24 cellular contexts compared by ENCODE assay signal in genomic region chrX:45712067-45712466, GRCh38.
DNase-seq lines count a peak whose midpoint lies in the region; ATAC-seq and TF ChIP-seq lines count a peak whose summit lies in the region.
"Had no signal": no experiment of that assay in that cellular context is flagged by ENCODE, and none has a peak within 500 bp of the region (broad histone marks: within the 10 kb centered on the region; RNA-seq: fewer than 3 reads in every experiment).

No MANE protein-coding gene starts in this region.

- no peak overlapping the region for H2AFZ ChIP-seq in fibroblast of lung (ENCODE audit: low read length)

- H3K27me3 Mint-ChIP-seq in stimulated activated naive CD8-positive, alpha-beta T cell treated with anti-CD3 and anti-CD28 coated beads, Interleukin-15, Interleukin-2, amounts not matched to agents 100 ng/mL and 50 ng/mL, for 24 hours = no peaks in the 10 kb centered on the region
- H3K27me3 Mint-ChIP-seq in stimulated activated naive CD8-positive, alpha-beta T cell treated with anti-CD3 and anti-CD28 coated beads, Interleukin-15, amount 100 ng/mL, for 72 hours = no peaks in the 10 kb centered on the region
- H3K27me3 Mint-ChIP-seq: activated CD4-positive, alpha-beta memory T cell treated with anti-CD3 and anti-CD28 coated beads for 36 hours; activated naive CD4-positive, alpha-beta T cell treated with anti-CD3 and anti-CD28 coated beads, Interleukin-2, amount 10 ng/mL, durations not matched to agents 7 days and 5 days; CD4-positive, CD25-positive, alpha-beta regulatory T cell had no signal

- no peak for DNase-seq in stimulated activated naive CD8-positive, alpha-beta T cell treated with anti-CD3 and anti-CD28 coated beads, Interleukin-15, amount 100 ng/mL, for 72 hours
- DNase-seq in RPMI7951 (ENCODE audit: low read depth) (peak; percentile 86), fibroblast of lung (ENCODE audit: low read depth in 2 of 2) (peak; percentile 57 to 77), activated gamma-delta T cell (lab: John Stamatoyannopoulos, UW) (no peak), nucleus accumbens (lab: John Stamatoyannopoulos, UW) (no peak), SHP77 (lab: John Stamatoyannopoulos, UW) (no peak)
- DNase-seq: activated CD4-positive, alpha-beta memory T cell treated with anti-CD3 and anti-CD28 coated beads for 36 hours; activated naive CD4-positive, alpha-beta T cell treated with anti-CD3 and anti-CD28 coated beads, Interleukin-2, amount 10 ng/mL, durations not matched to agents 7 days and 5 days; activated T-cell treated with anti-CD3 and anti-CD28 coated beads, Interleukin-2, amount 50 U/mL, for 24 hours; CD4-positive, CD25-positive, alpha-beta regulatory T cell; DMS53; heart left ventricle; immature natural killer cell; MV-4-11; NCI-H1930; psoas muscle; Right ventricle myocardium superior had no signal

- no peak overlapping the region for H3K4me3 ChIP-seq in fibroblast of lung (replicated peaks in 1 of 4; ENCODE audit: control extremely low read depth in 1 of 4, insufficient read depth in 1 of 4, low read depth in 3 of 4, low read length in 4 of 4)
- H3K4me3 ChIP-seq: A549, heart left ventricle, lung, psoas muscle, thoracic aorta had no signal

- H3K27ac ChIP-seq in fibroblast of lung (ENCODE audit: insufficient read depth, low read length) = peak overlapping the region; percentile 86
- H3K27ac ChIP-seq: heart left ventricle, psoas muscle, VCaP had no signal

- no peak overlapping the region for H3K4me3 Mint-ChIP-seq in stimulated activated naive CD8-positive, alpha-beta T cell treated with anti-CD3 and anti-CD28 coated beads, Interleukin-15, Interleukin-2, amounts not matched to agents 100 ng/mL and 50 ng/mL, for 24 hours
- no peak overlapping the region for H3K4me3 Mint-ChIP-seq in stimulated activated naive CD8-positive, alpha-beta T cell treated with anti-CD3 and anti-CD28 coated beads, Interleukin-15, amount 100 ng/mL, for 72 hours
- H3K4me3 Mint-ChIP-seq: activated CD4-positive, alpha-beta memory T cell treated with anti-CD3 and anti-CD28 coated beads for 36 hours; activated naive CD4-positive, alpha-beta T cell treated with anti-CD3 and anti-CD28 coated beads, Interleukin-2, amount 10 ng/mL, durations not matched to agents 7 days and 5 days; CD4-positive, CD25-positive, alpha-beta regulatory T cell; immature natural killer cell; nephron had no signal

- peak overlapping the region; percentile 94 for H3K27ac Mint-ChIP-seq in stimulated activated naive CD8-positive, alpha-beta T cell treated with anti-CD3 and anti-CD28 coated beads, Interleukin-15, Interleukin-2, amounts not matched to agents 100 ng/mL and 50 ng/mL, for 24 hours
- H3K27ac Mint-ChIP-seq in stimulated activated naive CD8-positive, alpha-beta T cell treated with anti-CD3 and anti-CD28 coated beads, Interleukin-15, amount 100 ng/mL, for 72 hours = no peak overlapping the region
- H3K27ac Mint-ChIP-seq: activated CD4-positive, alpha-beta memory T cell treated with anti-CD3 and anti-CD28 coated beads for 36 hours; activated naive CD4-positive, alpha-beta T cell treated with anti-CD3 and anti-CD28 coated beads, Interleukin-2, amount 10 ng/mL, durations not matched to agents 7 days and 5 days; CD4-positive, CD25-positive, alpha-beta regulatory T cell; immature natural killer cell; nephron had no signal

- no peak overlapping the region for H3K9ac ChIP-seq in fibroblast of lung (ENCODE audit: insufficient read depth, low read length)

- peaks cover 4% of the 10 kb centered on the region for H3K9me3 Mint-ChIP-seq in stimulated activated naive CD8-positive, alpha-beta T cell treated with anti-CD3 and anti-CD28 coated beads, Interleukin-15, Interleukin-2, amounts not matched to agents 100 ng/mL and 50 ng/mL, for 24 hours
- no peaks in the 10 kb centered on the region for H3K9me3 Mint-ChIP-seq in stimulated activated naive CD8-positive, alpha-beta T cell treated with anti-CD3 and anti-CD28 coated beads, Interleukin-15, amount 100 ng/mL, for 72 hours
- H3K9me3 Mint-ChIP-seq: activated CD4-positive, alpha-beta memory T cell treated with anti-CD3 and anti-CD28 coated beads for 36 hours; activated naive CD4-positive, alpha-beta T cell treated with anti-CD3 and anti-CD28 coated beads, Interleukin-2, amount 10 ng/mL, durations not matched to agents 7 days and 5 days; activated T-cell treated with anti-CD3 and anti-CD28 coated beads, Interleukin-2, amount 50 U/mL, for 24 hours; immature natural killer cell had no signal

- no peaks in the 10 kb centered on the region for H4K20me1 ChIP-seq in fibroblast of lung (ENCODE audit: control insufficient read depth, extremely low read depth, insufficient read depth, low read length)

- TF ChIP-seq CTCF in fibroblast of lung (conservative IDR thresholded peaks at IDR 0.05 in 1 of 2, IDR thresholded peaks at IDR 0.05 in 1 of 2; ENCODE audit: low read depth in 1 of 2, low read length in 2 of 2) = no peak

- no peaks in the 10 kb centered on the region for H3K36me3 ChIP-seq in fibroblast of lung (ENCODE audit: control insufficient read depth, insufficient read depth, low read length)
- H3K36me3 ChIP-seq: heart left ventricle, thoracic aorta had no signal

- H3K9me3 ChIP-seq in fibroblast of lung (ENCODE audit: control insufficient read depth, insufficient read depth, low read depth, low read length) = no peaks in the 10 kb centered on the region
- H3K9me3 ChIP-seq: A549, heart left ventricle, psoas muscle, thoracic aorta had no signal

- no peak for ATAC-seq in stimulated activated naive CD8-positive, alpha-beta T cell treated with anti-CD3 and anti-CD28 coated beads, Interleukin-15, amount 100 ng/mL, for 72 hours
- no peak for ATAC-seq in GM19452 (IDR thresholded peaks at IDR 0.05; ENCODE audit: unreplicated experiment)
- ATAC-seq: A549, heart left ventricle, psoas muscle had no signal

- H3K36me3 Mint-ChIP-seq in stimulated activated naive CD8-positive, alpha-beta T cell treated with anti-CD3 and anti-CD28 coated beads, Interleukin-15, Interleukin-2, amounts not matched to agents 100 ng/mL and 50 ng/mL, for 24 hours (ENCODE audit: low read depth) = no peaks in the 10 kb centered on the region
- H3K36me3 Mint-ChIP-seq: activated CD4-positive, alpha-beta memory T cell treated with anti-CD3 and anti-CD28 coated beads for 36 hours; activated naive CD4-positive, alpha-beta T cell treated with anti-CD3 and anti-CD28 coated beads, Interleukin-2, amount 10 ng/mL, durations not matched to agents 7 days and 5 days; CD4-positive, CD25-positive, alpha-beta regulatory T cell; immature natural killer cell had no signal

- no peaks in the 10 kb centered on the region for H3K79me2 ChIP-seq in fibroblast of lung (ENCODE audit: control insufficient read depth, insufficient read depth, low read length)

- H3K4me1 ChIP-seq in fibroblast of lung (ENCODE audit: control insufficient read depth, extremely low read depth, insufficient read depth, low read length) = peaks cover 32% of the 10 kb centered on the region
- H3K4me1 ChIP-seq: psoas muscle had no signal

- H3K27me3 ChIP-seq in fibroblast of lung (ENCODE audit: control insufficient read depth, insufficient read depth, low read length) = no peaks in the 10 kb centered on the region

- no peak overlapping the region for H3K4me2 ChIP-seq in fibroblast of lung (ENCODE audit: extremely low read depth, insufficient read depth, low read length)
- H3K4me2 ChIP-seq: A549 had no signal

- peaks cover 86% of the 10 kb centered on the region for H3K4me1 Mint-ChIP-seq in stimulated activated naive CD8-positive, alpha-beta T cell treated with anti-CD3 and anti-CD28 coated beads, Interleukin-15, Interleukin-2, amounts not matched to agents 100 ng/mL and 50 ng/mL, for 24 hours (ENCODE audit: low read depth)
- H3K4me1 Mint-ChIP-seq in stimulated activated naive CD8-positive, alpha-beta T cell treated with anti-CD3 and anti-CD28 coated beads, Interleukin-15, amount 100 ng/mL, for 72 hours = peaks cover 58% of the 10 kb centered on the region
- H3K4me1 Mint-ChIP-seq: nephron had no signal

Comparison
In these comparisons a context has a peak if more than half of its experiments do, and no peak if none do; other contexts are left out.
1. DNase-seq: peak in RPMI7951 (single experiment) and fibroblast of lung (2 of 2); none in stimulated activated naive CD8-positive, alpha-beta T cell treated with anti-CD3 and anti-CD28 coated beads, Interleukin-15, amount 100 ng/mL, for 72 hours (0 of 2), activated gamma-delta T cell (single experiment), nucleus accumbens (0 of 56) and SHP77 (0 of 2).